In the genomic region with DNA sequence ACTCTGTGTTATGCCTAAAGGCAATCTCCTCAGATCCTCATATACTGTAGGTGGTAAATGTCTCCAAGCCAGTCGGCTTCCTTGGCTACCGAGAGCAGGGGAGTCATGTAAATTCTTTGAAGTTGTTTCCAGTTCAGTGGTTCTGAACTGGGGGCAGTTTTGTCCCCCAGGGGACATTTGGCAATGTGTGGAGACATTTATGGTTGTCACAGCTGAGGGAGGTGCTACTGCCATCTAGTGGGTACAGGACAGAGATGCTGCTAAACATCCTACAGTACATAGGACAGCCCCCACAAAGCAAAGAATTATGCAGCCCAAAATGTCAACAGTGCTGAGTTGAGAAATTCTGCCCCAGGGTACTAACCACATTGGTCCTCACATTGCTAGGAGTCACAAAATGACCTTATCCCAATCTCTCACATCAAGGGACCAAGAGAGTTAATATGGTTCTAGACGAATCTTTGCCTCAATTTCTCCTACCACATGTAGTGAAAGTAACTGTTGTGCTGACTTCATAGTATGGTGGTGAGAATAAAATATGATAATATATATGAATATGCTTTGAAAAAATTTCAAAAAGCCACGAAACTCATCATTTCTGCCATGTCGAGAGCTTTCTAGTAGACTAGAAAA, we compare ENCODE assay signal across 8 cellular contexts.
DNase-seq lines count a peak whose midpoint lies in the region; ATAC-seq and TF ChIP-seq lines count a peak whose summit lies in the region.

No MANE protein-coding gene starts in this region.

- 65% methylated on average over 5 of the region's 5 CpGs for WGBS in prostate gland

- peaks cover 25% of the 10 kb centered on the region for H3K4me1 ChIP-seq in OCI-LY3 (ENCODE audit: low read length)
- H3K4me1 ChIP-seq in prostate gland (replicated peaks) = no peaks in the 10 kb centered on the region

- H3K4me2 ChIP-seq in OCI-LY3 (ENCODE audit: low read length) = peak overlapping the region; percentile 58

- H2AFZ ChIP-seq in OCI-LY3 (ENCODE audit: low read depth, low read length) = peak overlapping the region; percentile 67; the same call in 1 of the 2 replicates

- H3K27me3 ChIP-seq in OCI-LY3 (ENCODE audit: low read depth, low read length) (no peaks in the 10 kb centered on the region), prostate gland (replicated peaks; ENCODE audit: insufficient read depth) (no peaks in the 10 kb centered on the region)

- H3K36me3 ChIP-seq in OCI-LY3 (replicated peaks; ENCODE audit: low read depth, low read length) (no peaks in the 10 kb centered on the region), prostate gland (no peaks in the 10 kb centered on the region)

- no peaks in the 10 kb centered on the region for H3K9me3 ChIP-seq in OCI-LY3 (ENCODE audit: insufficient read depth, low read length)
- no peaks in the 10 kb centered on the region for H3K9me3 ChIP-seq in prostate gland

- peak; percentile 73 for ATAC-seq in GM19468 (IDR thresholded peaks at IDR 0.05; ENCODE audit: extremely low read depth, unreplicated experiment)
- peak; percentile 91 for ATAC-seq in HG03439 (IDR thresholded peaks at IDR 0.05; ENCODE audit: unreplicated experiment)

- H3K4me3 ChIP-seq in OCI-LY3 (ENCODE audit: low read length) (peak overlapping the region; percentile 18; the same call in 1 of the 2 replicates), prostate gland (no peak overlapping the region)

- intact Hi-C loops in prostate gland (cut with DNase I) = no loop called here

- H3K9ac ChIP-seq in OCI-LY3 (ENCODE audit: low read length) = no peak overlapping the region

- no peaks in the 10 kb centered on the region for H3K79me2 ChIP-seq in OCI-LY3 (ENCODE audit: low read length)

- no peaks in the 10 kb centered on the region for H4K20me1 ChIP-seq in OCI-LY3 (ENCODE audit: insufficient read depth, low read length)

- TF ChIP-seq POLR2A in prostate gland (IDR thresholded peaks at IDR 0.05) = no peak

- peak; percentile 87 for TF ChIP-seq CTCF in OCI-LY3 (IDR thresholded peaks at IDR 0.05; ENCODE audit: low read depth, low read length)
- TF ChIP-seq CTCF in prostate gland (IDR thresholded peaks at IDR 0.05) = peak in 2 of 4 experiments; percentile 45 to 48

- DNase-seq in NCI-H2227 (lab: John Stamatoyannopoulos, UW; ENCODE audit: unreplicated experiment) (peak; percentile 2), NCI-H2227 treated with DMSO at 0.1 percent for 48 hours (lab: John Stamatoyannopoulos, UW) (no peak), ecto neural progenitor cell (ENCODE audit: low spot score) (peak; percentile 62), midbrain (lab: John Stamatoyannopoulos, UW) (peak; percentile 46), prostate gland (ENCODE audit: low spot score) (no peak)

- H3K27ac ChIP-seq in OCI-LY3 (ENCODE audit: low read length) (no peak overlapping the region), prostate gland (no peak overlapping the region)

Comparison
In these comparisons a context has a peak if more than half of its experiments do, and no peak if none do; other contexts are left out.
1. DNase-seq: peak in NCI-H2227 (single experiment), ecto neural progenitor cell (single experiment) and midbrain (single experiment); none in NCI-H2227 treated with DMSO at 0.1 percent for 48 hours (single experiment) and prostate gland (single experiment).